In the genomic region with DNA sequence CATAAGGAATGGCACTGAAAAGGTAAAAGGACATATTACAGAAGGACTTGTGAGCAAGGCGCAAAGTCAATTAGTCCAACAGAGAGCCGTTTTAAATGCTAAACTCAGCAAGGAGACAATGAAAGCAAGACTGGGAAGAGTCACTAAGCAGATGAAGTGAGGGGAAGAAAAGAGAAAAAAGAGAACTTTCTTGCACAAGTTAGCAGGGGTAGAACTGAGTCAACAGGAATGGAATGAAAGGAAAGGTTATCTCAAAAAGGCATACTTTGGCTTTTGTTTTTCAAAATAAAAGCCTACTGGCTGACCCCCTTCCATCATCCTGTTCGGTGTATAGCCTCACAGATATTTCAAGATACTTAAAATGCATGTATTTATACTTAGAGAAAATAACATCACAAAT, we compare ENCODE assay signal across 15 cellular contexts.
DNase-seq lines count a peak whose midpoint lies in the region; ATAC-seq and TF ChIP-seq lines count a peak whose summit lies in the region.
"Had no signal": no experiment of that assay in that cellular context is flagged by ENCODE, and none has a peak within 500 bp of the region (broad histone marks: within the 10 kb centered on the region; RNA-seq: fewer than 3 reads in every experiment).

No MANE protein-coding gene starts in this region.

- H3K27me3 Mint-ChIP-seq in neural progenitor cell (ENCODE audit: insufficient read depth, low read depth): peaks cover 2% of the 10 kb centered on the region
- H3K27me3 Mint-ChIP-seq: activated naive CD4-positive, alpha-beta T cell treated with anti-CD3 and anti-CD28 coated beads, Interleukin-2, amount 50 U/mL, for 24 hours had no signal

- WGBS in heart left ventricle, 4 donors: 76 to 91% (median 84%) methylated on average over 3 of the region's 3 CpGs

- H2AFZ ChIP-seq in PC-9 (no peak overlapping the region), neural progenitor cell (replicated peaks) (no peak overlapping the region)

- H3K4me3 Mint-ChIP-seq in neural progenitor cell: peak overlapping the region; percentile 3
- H3K4me3 Mint-ChIP-seq: activated naive CD4-positive, alpha-beta T cell treated with anti-CD3 and anti-CD28 coated beads, Interleukin-2, amount 50 U/mL, for 24 hours; CD4-positive, alpha-beta memory T cell had no signal

- no peaks in the 10 kb centered on the region for H3K9me3 ChIP-seq in PC-9 (ENCODE audit: insufficient read depth, low read depth)
- H3K9me3 ChIP-seq in neural progenitor cell (ENCODE audit: low read depth): no peaks in the 10 kb centered on the region
- H3K9me3 ChIP-seq in heart left ventricle: no peaks in the 10 kb centered on the region

- H3K4me1 ChIP-seq in PC-9 (replicated peaks; ENCODE audit: insufficient read depth): peaks cover 58% of the 10 kb centered on the region
- peaks cover 43% of the 10 kb centered on the region for H3K4me1 ChIP-seq in neural progenitor cell
- peaks cover 0 to 18% (median 9%) of the 10 kb centered on the region in 12 donors for H3K4me1 ChIP-seq in heart left ventricle

- no peak for TF ChIP-seq POLR2A in heart left ventricle (IDR thresholded peaks at IDR 0.05)

- DNase-seq in ELR (ENCODE audit: low read depth) (peak; percentile 75), PC-9 (peak in 1 of 2 experiments; percentile 77), dedifferentiated amniotic fluid mesenchymal stem cell (ENCODE audit: extremely low spot score) (peak; percentile 31), neural progenitor cell (ENCODE audit: low spot score) (peak; percentile 13), heart left ventricle (no peak), activated gamma-delta T cell (lab: John Stamatoyannopoulos, UW) (no peak), AML-193 (lab: John Stamatoyannopoulos, UW) (no peak), head of caudate nucleus (no peak)
- DNase-seq: activated CD8-positive, alpha-beta memory T cell treated with anti-CD3 and anti-CD28 coated beads for 24 hours; CD4-positive, alpha-beta memory T cell; GDM1; NCI-H1105; RPMI8226 had no signal

- no peaks in the 10 kb centered on the region for H4K20me1 ChIP-seq in PC-9 (ENCODE audit: insufficient read depth)
- peaks cover 84% of the 10 kb centered on the region for H4K20me1 ChIP-seq in neural progenitor cell (ENCODE audit: low read depth)

- H3K79me2 ChIP-seq in PC-9 (ENCODE audit: low read depth) (peaks cover 65% of the 10 kb centered on the region), neural progenitor cell (ENCODE audit: low read depth) (peaks cover 88% of the 10 kb centered on the region)

- no TSS peak for BruUV-seq in PC-9 (replicated peaks; lab: Mats Ljungman, UMichigan)

- H3K9ac ChIP-seq in neural progenitor cell: no peak overlapping the region

- TF ChIP-seq CTCF in PC-9 (conservative IDR thresholded peaks at IDR 0.05): no peak
- TF ChIP-seq CTCF in neural progenitor cell (IDR thresholded peaks at IDR 0.05): no peak
- no peak for TF ChIP-seq CTCF in heart left ventricle (IDR thresholded peaks at IDR 0.05)

- POLR2A ChIA-PET in PC-9 (lab: Charles Lee; ENCODE audit: unreplicated experiment): interaction anchor here (0.6 to 0.7 kb wide), 3 partner anchors 10 to 301 kb away, joined by 3 to 13 read pairs (median 3); no protein-coding TSS in a partner anchor

- no peaks in the 10 kb centered on the region for H3K9me2 ChIP-seq in PC-9 (ENCODE audit: insufficient read depth)

- H3K4me1 Mint-ChIP-seq in neural progenitor cell: peaks cover 53% of the 10 kb centered on the region
- H3K4me1 Mint-ChIP-seq: CD4-positive, alpha-beta memory T cell had no signal

- CTCF ChIA-PET in PC-9 (lab: Charles Lee): no interaction called here

- H3F3A ChIP-seq in PC-9 (ENCODE audit: insufficient read depth, low read depth) (peaks cover 51% of the 10 kb centered on the region), neural progenitor cell (ENCODE audit: low read depth) (peaks cover 31% of the 10 kb centered on the region)

- peak overlapping the region; percentile 81 for H3K27ac ChIP-seq in PC-9
- no peak overlapping the region for H3K27ac ChIP-seq in neural progenitor cell
- no peak overlapping the region for H3K27ac ChIP-seq in heart left ventricle

- no peak for ATAC-seq in heart left ventricle
- ATAC-seq: sciatic nerve had no signal

- H3K4me3 ChIP-seq in PC-9 (peak overlapping the region; percentile 33; the same call in 1 of the 2 replicates), neural progenitor cell (no peak overlapping the region), heart left ventricle (no peak overlapping the region)

- H3K36me3 ChIP-seq in PC-9 (ENCODE audit: low read depth) (0 out of 2 replicates have a peak, but pooled peaks cover 8% of the 10 kb centered on the region), neural progenitor cell (no peaks in the 10 kb centered on the region), heart left ventricle (no peaks in the 10 kb centered on the region)

- no peak overlapping the region for H3K27ac Mint-ChIP-seq in neural progenitor cell
- H3K27ac Mint-ChIP-seq: activated naive CD4-positive, alpha-beta T cell treated with anti-CD3 and anti-CD28 coated beads, Interleukin-2, amount 50 U/mL, for 24 hours; CD4-positive, alpha-beta memory T cell had no signal

- H3K9me3 Mint-ChIP-seq in neural progenitor cell: no peaks in the 10 kb centered on the region
- H3K9me3 Mint-ChIP-seq: activated naive CD4-positive, alpha-beta T cell treated with anti-CD3 and anti-CD28 coated beads, Interleukin-2, amount 50 U/mL, for 24 hours; CD4-positive, alpha-beta memory T cell had no signal

- H3K36me3 Mint-ChIP-seq in neural progenitor cell: peaks cover 15% of the 10 kb centered on the region
- H3K36me3 Mint-ChIP-seq: activated naive CD4-positive, alpha-beta T cell treated with anti-CD3 and anti-CD28 coated beads, Interleukin-2, amount 50 U/mL, for 24 hours; CD4-positive, alpha-beta memory T cell had no signal

- H3K27me3 ChIP-seq in PC-9 (ENCODE audit: insufficient read depth, low read depth): no peaks in the 10 kb centered on the region
- no peaks in the 10 kb centered on the region for H3K27me3 ChIP-seq in neural progenitor cell
- no peaks in the 10 kb centered on the region for H3K27me3 ChIP-seq in heart left ventricle

- H3K4me2 ChIP-seq in PC-9 (peak overlapping the region; percentile 86), neural progenitor cell (peak overlapping the region; percentile 40)

- intact Hi-C loops in PC-9 (cut with micrococcal nuclease; ENCODE audit: unreplicated experiment) (loop anchor here (1.0 kb wide), 1 partner anchor 37 kb away; no protein-coding TSS in a partner anchor), heart left ventricle (cut with DNase I) (loop anchor here in 1 of 10 donors (5.0 kb wide), 1 partner anchor 79 kb away; no protein-coding TSS in a partner anchor), head of caudate nucleus (cut with DNase I) (no loop called here)

Comparison
In these comparisons a context has a peak if more than half of its experiments do, and no peak if none do; other contexts are left out.
1. DNase-seq: peak in ELR (single experiment), dedifferentiated amniotic fluid mesenchymal stem cell (single experiment) and neural progenitor cell (single experiment); none in heart left ventricle (0 of 5), activated gamma-delta T cell (single experiment), AML-193 (0 of 2) and head of caudate nucleus (0 of 42).